In the genomic region with DNA sequence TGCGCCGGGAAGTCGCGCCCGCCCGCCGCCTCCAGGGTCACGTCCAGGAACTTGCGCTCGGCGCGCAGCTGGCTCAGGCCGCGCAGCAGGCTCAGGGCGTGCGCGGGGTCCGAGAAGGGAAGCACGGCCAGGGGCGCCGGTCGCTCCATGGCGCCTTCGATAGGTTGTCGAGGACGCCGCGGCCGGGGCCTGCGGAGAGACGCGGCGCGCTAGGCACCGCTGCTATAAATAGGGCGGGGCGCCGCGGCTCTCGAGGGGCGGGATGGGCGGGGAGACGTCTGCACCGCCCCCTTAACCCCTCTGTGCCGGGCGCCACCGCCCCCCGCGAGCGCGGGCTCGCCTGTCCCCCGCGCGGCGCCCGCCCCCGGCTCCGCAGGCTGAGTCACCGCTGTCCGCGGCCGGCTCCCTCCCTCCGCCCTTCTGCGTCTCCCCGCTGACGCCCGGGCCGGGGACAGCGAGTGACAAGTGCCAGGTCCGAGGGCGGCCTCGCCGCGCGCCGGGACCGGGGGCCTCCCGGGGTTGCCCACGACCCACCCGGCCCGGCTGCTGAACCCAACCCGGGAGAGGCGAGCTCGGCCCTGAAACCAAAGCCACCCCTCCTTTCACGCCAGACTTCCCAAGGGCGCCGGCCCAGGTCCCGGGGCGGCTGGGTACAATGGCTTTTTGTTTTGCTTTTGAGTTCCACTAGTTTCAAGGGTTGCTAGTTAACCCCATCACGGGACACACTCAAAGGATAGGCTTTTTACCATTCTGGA, we compare ENCODE assay signal across 8 cellular contexts. TPM values are rescaled to one million over a fixed set of nuclear protein-coding genes. Genes with fewer than 3 reads are reported as not detected.
A peak's percentile ranks its signal among the peaks of the same experiment; 100 is the strongest.
DNase-seq lines count a peak whose midpoint lies in the region; ATAC-seq and TF ChIP-seq lines count a peak whose summit lies in the region.

A gene with protein sequence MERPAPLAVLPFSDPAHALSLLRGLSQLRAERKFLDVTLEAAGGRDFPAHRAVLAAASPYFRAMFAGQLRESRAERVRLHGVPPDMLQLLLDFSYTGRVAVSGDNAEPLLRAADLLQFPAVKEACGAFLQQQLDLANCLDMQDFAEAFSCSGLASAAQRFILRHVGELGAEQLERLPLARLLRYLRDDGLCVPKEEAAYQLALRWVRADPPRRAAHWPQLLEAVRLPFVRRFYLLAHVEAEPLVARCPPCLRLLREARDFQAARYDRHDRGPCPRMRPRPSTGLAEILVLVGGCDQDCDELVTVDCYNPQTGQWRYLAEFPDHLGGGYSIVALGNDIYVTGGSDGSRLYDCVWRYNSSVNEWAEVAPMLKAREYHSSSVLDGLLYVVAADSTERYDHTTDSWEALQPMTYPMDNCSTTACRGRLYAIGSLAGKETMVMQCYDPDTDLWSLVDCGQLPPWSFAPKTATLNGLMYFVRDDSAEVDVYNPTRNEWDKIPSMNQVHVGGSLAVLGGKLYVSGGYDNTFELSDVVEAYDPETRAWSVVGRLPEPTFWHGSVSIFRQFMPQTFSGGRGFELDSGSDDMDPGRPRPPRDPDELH (minus strand): TSS at position 201 of the 755 bp plus-strand sequence. CDS start 52 bp downstream, at position 149.

- DNase-seq in ELR (ENCODE audit: low read depth), result peak; percentile 91
- peak; percentile 86 for DNase-seq in LHCN-M2 (ENCODE audit: low read depth)
- peak; percentile 24 to 80 for DNase-seq in SW 1271 (lab: John Stamatoyannopoulos, UW)
- DNase-seq in activated naive CD8-positive, alpha-beta T cell treated with anti-CD3 and anti-CD28 coated beads, Interleukin-2, amount 10 ng/mL, durations not matched to agents 7 days and 5 days, result peak; percentile 90
- DNase-seq in Right ventricle myocardium inferior (ENCODE audit: missing footprints), result peak; percentile 93
- DNase-seq in tibial artery, result peak; percentile 86 to 97

- no peaks in the 10 kb centered on the region for H3K36me3 Mint-ChIP-seq in activated naive CD8-positive, alpha-beta T cell treated with anti-CD3 and anti-CD28 coated beads, Interleukin-2, amount 10 ng/mL, durations not matched to agents 7 days and 5 days

- H3K4me2 ChIP-seq in parathyroid adenoma (ENCODE audit: low read length), result peak within 1 kb of the TSS; percentile 95

- peaks cover 6% of the 10 kb centered on the region for H3K79me2 ChIP-seq in parathyroid adenoma

- intact Hi-C loops in Right ventricle myocardium inferior (cut with DNase I), result loop anchor here (1.0 kb wide), 1 partner anchor 10 kb away; the partner anchor contains the start of gene PHF13
- intact Hi-C loops in tibial artery (cut with DNase I; ENCODE audit: low total_unique reads), result loop anchor here (5.0 kb wide), 1 partner anchor 34 kb away; no protein-coding TSS in a partner anchor

- peak within 1 kb of the TSS; percentile 94 for H3K27ac Mint-ChIP-seq in activated naive CD8-positive, alpha-beta T cell treated with anti-CD3 and anti-CD28 coated beads, Interleukin-2, amount 10 ng/mL, durations not matched to agents 7 days and 5 days

- H3K27ac ChIP-seq in parathyroid adenoma, result peak within 1 kb of the TSS; percentile 88
- peak within 1 kb of the TSS; percentile 98 to 99 for H3K27ac ChIP-seq in tibial artery

- H3K4me1 ChIP-seq in parathyroid adenoma (peaks cover 6% of the 10 kb centered on the region), tibial artery (peaks cover 0 to 71% (median 45%) of the 10 kb centered on the region in 4 donors)

- H3K36me3 ChIP-seq in parathyroid adenoma (ENCODE audit: control insufficient read depth, insufficient read depth, low read length) (no peaks in the 10 kb centered on the region), tibial artery (peaks cover 15 to 21% (median 18%) of the 10 kb centered on the region in 3 donors)

- H3K9ac ChIP-seq in parathyroid adenoma, result peak within 1 kb of the TSS; percentile 37

- H3K9me3 ChIP-seq in parathyroid adenoma (ENCODE audit: control insufficient read depth, low read length) (no peaks in the 10 kb centered on the region), tibial artery (no peaks in the 10 kb centered on the region)

- POLR2A ChIA-PET in activated naive CD8-positive, alpha-beta T cell treated with anti-CD3 and anti-CD28 coated beads, Interleukin-2, amount 10 ng/mL, durations not matched to agents 7 days and 5 days (lab: Charles Lee), result interaction anchor here (0.8 to 4.6 kb wide), 12 partner anchors 10 to 244 kb away, joined by 3 to 38 read pairs (median 4); partner anchors contain the start of genes NOL9, PHF13, TAS1R1 and THAP3

- TF ChIP-seq CTCF in parathyroid adenoma (IDR thresholded peaks at IDR 0.05) (no peak), tibial artery (IDR thresholded peaks at IDR 0.05) (no peak)

- H3K9me3 Mint-ChIP-seq in activated naive CD8-positive, alpha-beta T cell treated with anti-CD3 and anti-CD28 coated beads, Interleukin-2, amount 10 ng/mL, durations not matched to agents 7 days and 5 days, result no peaks in the 10 kb centered on the region

- ATAC-seq in GM21825 (IDR thresholded peaks at IDR 0.05; ENCODE audit: unreplicated experiment), result peak; percentile 44
- peak; percentile 65 for ATAC-seq in activated naive CD8-positive, alpha-beta T cell treated with anti-CD3 and anti-CD28 coated beads, Interleukin-2, amount 10 ng/mL, durations not matched to agents 7 days and 5 days (ENCODE audit: low read depth)
- peak; percentile 86 for ATAC-seq in Right ventricle myocardium inferior

- peaks cover 27% of the 10 kb centered on the region for H3K4me1 Mint-ChIP-seq in activated naive CD8-positive, alpha-beta T cell treated with anti-CD3 and anti-CD28 coated beads, Interleukin-2, amount 10 ng/mL, durations not matched to agents 7 days and 5 days

- peaks cover 3% of the 10 kb centered on the region for H3K27me3 Mint-ChIP-seq in activated naive CD8-positive, alpha-beta T cell treated with anti-CD3 and anti-CD28 coated beads, Interleukin-2, amount 10 ng/mL, durations not matched to agents 7 days and 5 days

- peak within 1 kb of the TSS; percentile 82 for H3K4me3 ChIP-seq in parathyroid adenoma (ENCODE audit: low read depth, low read length)
- H3K4me3 ChIP-seq in tibial artery, result peak within 1 kb of the TSS; percentile 95 to 98

- peak within 1 kb of the TSS; percentile 96 for H3K4me3 Mint-ChIP-seq in activated naive CD8-positive, alpha-beta T cell treated with anti-CD3 and anti-CD28 coated beads, Interleukin-2, amount 10 ng/mL, durations not matched to agents 7 days and 5 days

- H3K27me3 ChIP-seq in parathyroid adenoma (ENCODE audit: control insufficient read depth, insufficient read depth, low read length), result no peaks in the 10 kb centered on the region
- H3K27me3 ChIP-seq in tibial artery, result no peaks in the 10 kb centered on the region

- peak within 1 kb of the TSS; percentile 93 for H2AFZ ChIP-seq in parathyroid adenoma

RNA-seq across cellular contexts. Expression of the gene that starts here (rescaled TPM):
- 46.8 and 51.2 TPM in 2 replicates for total RNA-seq in LHCN-M2 (2014; rRNA removed)
- 21.1 TPM for polyA plus RNA-seq in LHCN-M2 (2012)
- 10 to 100 TPM; 39.0 to 42.0 TPM for total RNA-seq in activated naive CD8-positive, alpha-beta T cell treated with anti-CD3 and anti-CD28 coated beads, Interleukin-2, amount 10 ng/mL, durations not matched to agents 7 days and 5 days
- total RNA-seq in Right ventricle myocardium inferior, result 102 TPM

Comparison
In these comparisons a context has a peak if more than half of its experiments do, and no peak if none do; other contexts are left out.
1. Peak in every context shown above with its lines: DNase-seq, ATAC-seq, H3K4me3 ChIP-seq and H3K27ac ChIP-seq.